Comparison of ENCODE assay signal across 18 cellular contexts in the genomic region with DNA sequence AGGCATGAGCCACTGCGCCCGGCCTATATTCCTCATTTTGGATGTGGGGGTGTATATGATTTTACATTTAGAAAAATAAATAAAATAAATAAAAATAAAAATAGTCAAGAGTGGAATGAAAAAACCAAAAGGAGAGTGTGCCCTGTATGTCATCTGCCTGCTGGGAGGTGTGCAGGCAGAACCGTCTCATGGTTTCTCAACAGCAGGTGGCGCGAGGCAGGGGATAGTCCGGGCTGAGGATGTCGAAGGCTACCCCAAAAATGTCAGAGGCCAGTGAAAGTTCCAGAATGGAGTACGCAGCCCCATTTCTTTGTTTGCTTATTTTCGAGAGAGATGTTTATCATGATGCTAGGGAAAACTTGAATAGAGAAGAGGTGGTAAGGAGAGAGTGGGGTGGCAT. TPM values are rescaled to one million over a fixed set of nuclear protein-coding genes. Genes with fewer than 3 reads are reported as not detected.
DNase-seq lines count a peak whose midpoint lies in the region; ATAC-seq, FAIRE-seq and TF ChIP-seq lines count a peak whose summit lies in the region.
"Had no signal": no experiment of that assay in that cellular context is flagged by ENCODE, and none has a peak within 500 bp of the region (broad histone marks: within the 10 kb centered on the region; RNA-seq: fewer than 3 reads in every experiment).

No MANE protein-coding gene starts in this region.

- intact Hi-C loops in prostate gland (cut with DNase I), result no loop called here

- CTCF ChIA-PET in A549 (lab: Yijun Ruan, JAX), result interaction anchor here (0.8 to 1.5 kb wide), 7 partner anchors 13 to 73 kb away, joined by 3 to 5 read pairs (median 3); no protein-coding TSS in a partner anchor

- WGBS in A549 (ENCODE audit: missing lambda C conversion rate), result 52% methylated on average over 9 of the region's 9 CpGs
- 81 to 98% methylated on average over 6 to 8 of the region's 9 CpGs for WGBS in endodermal cell (ENCODE audit: insufficient coverage in 1 of 2, insufficient read length in 1 of 2), 2 experiments
- 88% methylated on average over 9 of the region's 9 CpGs for WGBS in prostate gland

- H3K4me1 ChIP-seq in A549 (no peaks in the 10 kb centered on the region), endodermal cell (ENCODE audit: control insufficient read depth, insufficient read depth, low read length) (no peaks in the 10 kb centered on the region), prostate gland (replicated peaks) (no peaks in the 10 kb centered on the region), SJCRH30 (no peaks in the 10 kb centered on the region)

- H3K9me3 ChIP-seq in A549 (no peaks in the 10 kb centered on the region), endodermal cell (ENCODE audit: control insufficient read depth, low read length) (no peaks in the 10 kb centered on the region), prostate gland (no peaks in the 10 kb centered on the region), SJCRH30 (replicated peaks) (no peaks in the 10 kb centered on the region)

- H3K4me1 Mint-ChIP-seq in endodermal cell, result peaks cover 17% of the 10 kb centered on the region
- H3K4me1 Mint-ChIP-seq: B cell; CD14-positive monocyte; CD4-positive, alpha-beta memory T cell had no signal

- H3K27ac ChIP-seq in A549, result no peak overlapping the region
- no peak overlapping the region for H3K27ac ChIP-seq in C4-2B
- H3K27ac ChIP-seq in endodermal cell (ENCODE audit: low read depth, low read length), result no peak overlapping the region
- no peak overlapping the region for H3K27ac ChIP-seq in prostate gland
- no peak overlapping the region for H3K27ac ChIP-seq in SJCRH30

- TF ChIP-seq RAD21 in A549 (conservative IDR thresholded peaks at IDR 0.05 in 1 of 2, IDR thresholded peaks at IDR 0.05 in 1 of 2), result no peak

- POLR2A ChIA-PET in A549 (lab: Yijun Ruan, JAX), result no interaction called here

- no peaks in the 10 kb centered on the region for H3K27me3 ChIP-seq in endodermal cell (ENCODE audit: control insufficient read depth, insufficient read depth, low read length, poor library complexity, severe bottlenecking)
- H3K27me3 ChIP-seq in prostate gland (replicated peaks; ENCODE audit: insufficient read depth), result peaks cover 3% of the 10 kb centered on the region
- H3K27me3 ChIP-seq in SJCRH30, result no peaks in the 10 kb centered on the region

- H3K36me3 ChIP-seq in endodermal cell (ENCODE audit: control insufficient read depth, insufficient read depth, low read length), result no peaks in the 10 kb centered on the region
- H3K36me3 ChIP-seq in prostate gland, result no peaks in the 10 kb centered on the region
- H3K36me3 ChIP-seq in SJCRH30, result no peaks in the 10 kb centered on the region

- no peak overlapping the region for H3K4me3 ChIP-seq in A549
- H3K4me3 ChIP-seq in LNCaP clone FGC (ENCODE audit: low read depth, low read length), result no peak overlapping the region
- H3K4me3 ChIP-seq in endodermal cell (ENCODE audit: low read length), result no peak overlapping the region
- H3K4me3 ChIP-seq in prostate gland, result no peak overlapping the region
- H3K4me3 ChIP-seq in SJCRH30, result no peak overlapping the region

- DNase-seq in A549 (ENCODE audit: low read depth in 1 of 2, low spot score in 1 of 2) (no peak), LNCaP clone FGC (ENCODE audit: low read depth) (no peak), endodermal cell (no peak), prostate gland (ENCODE audit: low spot score) (no peak), SJCRH30 (no peak)
- no peak for DNase-seq in activated CD8-positive, alpha-beta memory T cell treated with anti-CD3 and anti-CD28 coated beads for 24 hours
- DNase-seq: 8988T; CD4-positive, alpha-beta memory T cell; DMS153; DMS79; GDM1; KG1 had no signal

- H3K9me3 Mint-ChIP-seq in endodermal cell, result no peaks in the 10 kb centered on the region

- H3K36me3 Mint-ChIP-seq in endodermal cell (ENCODE audit: low read depth), result no peaks in the 10 kb centered on the region
- H3K36me3 Mint-ChIP-seq: CD14-positive monocyte; CD4-positive, alpha-beta memory T cell had no signal

- no peak overlapping the region for H3K4me3 Mint-ChIP-seq in endodermal cell
- H3K4me3 Mint-ChIP-seq: B cell; CD4-positive, alpha-beta memory T cell had no signal

- H3K9ac ChIP-seq in endodermal cell (ENCODE audit: extremely low read depth, low read length, poor library complexity, severe bottlenecking), result no peak overlapping the region

- no peak for TF ChIP-seq EP300 in A549 (IDR thresholded peaks at IDR 0.05)

- TF ChIP-seq CTCF in A549 (IDR thresholded peaks at IDR 0.05) (peak; percentile 13; the same call in 1 of the 3 replicates), C4-2B (conservative IDR thresholded peaks at IDR 0.05) (peak; percentile 42), LNCaP clone FGC (IDR thresholded peaks at IDR 0.05; ENCODE audit: control insufficient read depth, extremely low read depth, insufficient read depth) (peak; percentile 51), endodermal cell (conservative IDR thresholded peaks at IDR 0.05) (peak; percentile 36), prostate gland (IDR thresholded peaks at IDR 0.05) (no peak)

- ATAC-seq in A549 (peak in 1 of 2 experiments; percentile 55; a peak in 2 of 6 replicates), HG02759 (IDR thresholded peaks at IDR 0.05; ENCODE audit: unreplicated experiment) (no peak)

- no peak overlapping the region for H3K4me2 ChIP-seq in A549

- no peak overlapping the region for H3K27ac Mint-ChIP-seq in endodermal cell
- H3K27ac Mint-ChIP-seq: B cell; CD4-positive, alpha-beta memory T cell had no signal

- FAIRE-seq in A549 (lab: Jason Lieb, UNC), result no peak
- FAIRE-seq: GM12892, H54 had no signal

- TF ChIP-seq POLR2A in A549 (IDR thresholded peaks at IDR 0.05; ENCODE audit: low read length) (no peak), prostate gland (IDR thresholded peaks at IDR 0.05) (no peak)

- H3K27me3 Mint-ChIP-seq in endodermal cell (ENCODE audit: insufficient read depth), result no peaks in the 10 kb centered on the region

TF ChIP-seq in A549, 52 proteins besides CTCF, POLR2A, EP300 and RAD21:
- TF ChIP-seq SMC3 (IDR thresholded peaks at IDR 0.05) (peak; percentile 14; the same call in 1 of the 3 replicates), RCOR1 (IDR thresholded peaks at IDR 0.05; ENCODE audit: low read depth, low read length) (no peak)
TF ChIP-seq in A549: peak in this region for 1.

RNA-seq across cellular contexts. Expression of gene KIF16B, which starts 16.4 kb away (rescaled TPM):
- polyA plus RNA-seq in A549 (2011; rRNA removed) (23.3 and 27.4 TPM in 2 replicates), A549 (2017; fragmentation: RNase III; extraction: RNeasy Plus Mini Kit Qiagen cat#74134 plus additional on column Dnase treatment) (12.1 to 14.1 TPM (median 13.8 TPM) in 3 replicates)
- polyA plus RNA-seq in A549 (2012; cell fraction: cytosol; rRNA removed), result 6.1 and 7.1 TPM in 2 replicates
- 9.5 and 12.0 TPM in 2 replicates for polyA plus RNA-seq in A549 (2012; cell fraction: nucleus; rRNA removed)
- 20.2 and 24.1 TPM in 2 replicates for polyA minus RNA-seq in A549 (2011; rRNA and poly(A)+ RNA removed)
- total RNA-seq in endodermal cell (10 to 100 TPM; 17.3 to 18.8 TPM), prostate gland (10 to 100 TPM; 11.5 to 24.4 TPM)
- 8.3 TPM for polyA plus RNA-seq in endodermal cell (2013, experiment 1 of 2)
- 7.5 TPM for polyA plus RNA-seq in endodermal cell (2013, experiment 2 of 2)
- total RNA-seq in SJCRH30 (2014; rRNA removed; shearing (Covaris generic)), result 2.0 and 2.6 TPM in 2 replicates

Comparison
In these comparisons a context has a peak if more than half of its experiments do, and no peak if none do; other contexts are left out.
1. CTCF ChIP-seq: peak in A549 (single experiment), C4-2B (single experiment), LNCaP clone FGC (single experiment) and endodermal cell (single experiment); none in prostate gland (0 of 4).